Comparison of ENCODE assay signal across 8 cellular contexts in genomic region chr22:30635273-30636225, GRCh38. TPM values are rescaled to one million over a fixed set of nuclear protein-coding genes. Genes with fewer than 3 reads are reported as not detected.
DNase-seq lines count a peak whose midpoint lies in the region; ATAC-seq and TF ChIP-seq lines count a peak whose summit lies in the region.

SLC35E4 (plus strand) TSS chr22:30635781; CDS start chr22:30636451, 670 bp downstream.

- H3K27ac Mint-ChIP-seq in activated T-helper 1 cell treated with anti-CD3 and anti-CD28 coated beads, Interleukin-12 subunit alpha, Interleukin-12 subunit beta, Interleukin-2, Interleukin-4 antibody, amounts not matched to agents 30 ng/mL and 10 ng/mL and 1 ng/mL, durations not matched to agents 14 hours and 24 hours and 36 hours, result peak within 1 kb of the TSS; percentile 92
- H3K27ac Mint-ChIP-seq in naive thymus-derived CD8-positive, alpha-beta T cell, result peak within 1 kb of the TSS; percentile 61 to 95 (median 92)
- H3K27ac Mint-ChIP-seq in stimulated activated naive B cell treated with anti-CD40 and anti-IgM and Interleukin-4, amounts not matched to agents 10 μg/mL and 1 μg/mL and 100 μg/mL, for 72 hours, result peak within 1 kb of the TSS; percentile 95

- H3K9me3 Mint-ChIP-seq in activated T-helper 1 cell treated with anti-CD3 and anti-CD28 coated beads, Interleukin-12 subunit alpha, Interleukin-12 subunit beta, Interleukin-2, Interleukin-4 antibody, amounts not matched to agents 30 ng/mL and 10 ng/mL and 1 ng/mL, durations not matched to agents 14 hours and 24 hours and 36 hours, result no peaks in the 10 kb centered on the region
- H3K9me3 Mint-ChIP-seq in naive thymus-derived CD8-positive, alpha-beta T cell, result peaks cover 0 to 4% (median 0%) of the 10 kb centered on the region in 9 donors
- H3K9me3 Mint-ChIP-seq in stimulated activated naive B cell treated with anti-CD40 and anti-IgM and Interleukin-4, amounts not matched to agents 10 μg/mL and 1 μg/mL and 100 μg/mL, for 72 hours, result no peaks in the 10 kb centered on the region

- peaks cover 16% of the 10 kb centered on the region for H3K36me3 Mint-ChIP-seq in activated T-helper 1 cell treated with anti-CD3 and anti-CD28 coated beads, Interleukin-12 subunit alpha, Interleukin-12 subunit beta, Interleukin-2, Interleukin-4 antibody, amounts not matched to agents 30 ng/mL and 10 ng/mL and 1 ng/mL, durations not matched to agents 14 hours and 24 hours and 36 hours (ENCODE audit: low read depth)
- H3K36me3 Mint-ChIP-seq in naive thymus-derived CD8-positive, alpha-beta T cell, result peaks cover 0 to 7% (median 2%) of the 10 kb centered on the region in 3 donors
- peaks cover 1 to 5% of the 10 kb centered on the region in 2 donors for H3K36me3 Mint-ChIP-seq in stimulated activated naive B cell treated with anti-CD40 and anti-IgM and Interleukin-4, amounts not matched to agents 10 μg/mL and 1 μg/mL and 100 μg/mL, for 72 hours

- intact Hi-C loops in activated T-helper 1 cell treated with anti-CD3 and anti-CD28 coated beads, Interleukin-12 subunit alpha, Interleukin-12 subunit beta, Interleukin-2, Interleukin-4 antibody, amounts not matched to agents 30 ng/mL and 10 ng/mL and 1 ng/mL, durations not matched to agents 14 hours and 24 hours and 36 hours (cut with micrococcal nuclease), result loop anchor here (1.0 to 2.0 kb wide), 2 partner anchors 9 to 167 kb away; no protein-coding TSS in a partner anchor

- H3K27me3 Mint-ChIP-seq in activated T-helper 1 cell treated with anti-CD3 and anti-CD28 coated beads, Interleukin-12 subunit alpha, Interleukin-12 subunit beta, Interleukin-2, Interleukin-4 antibody, amounts not matched to agents 30 ng/mL and 10 ng/mL and 1 ng/mL, durations not matched to agents 14 hours and 24 hours and 36 hours (ENCODE audit: insufficient read depth), result no peaks in the 10 kb centered on the region
- no peaks in the 10 kb centered on the region for H3K27me3 Mint-ChIP-seq in naive thymus-derived CD8-positive, alpha-beta T cell
- H3K27me3 Mint-ChIP-seq in stimulated activated naive B cell treated with anti-CD40 and anti-IgM and Interleukin-4, amounts not matched to agents 10 μg/mL and 1 μg/mL and 100 μg/mL, for 72 hours, result no peaks in the 10 kb centered on the region

- peak within 1 kb of the TSS; percentile 85 for H3K4me3 Mint-ChIP-seq in activated T-helper 1 cell treated with anti-CD3 and anti-CD28 coated beads, Interleukin-12 subunit alpha, Interleukin-12 subunit beta, Interleukin-2, Interleukin-4 antibody, amounts not matched to agents 30 ng/mL and 10 ng/mL and 1 ng/mL, durations not matched to agents 14 hours and 24 hours and 36 hours
- H3K4me3 Mint-ChIP-seq in naive thymus-derived CD8-positive, alpha-beta T cell, result peak within 1 kb of the TSS; percentile 81 to 90 (median 88)
- H3K4me3 Mint-ChIP-seq in stimulated activated naive B cell treated with anti-CD40 and anti-IgM and Interleukin-4, amounts not matched to agents 10 μg/mL and 1 μg/mL and 100 μg/mL, for 72 hours, result peak within 1 kb of the TSS; percentile 87

- 0 out of 2 replicates have a peak, but pooled peaks have one; percentile 17 for TF ChIP-seq EP300 in Ishikawa (IDR thresholded peaks at IDR 0.05; ENCODE audit: borderline replicate concordance)

- POLR2A ChIA-PET in naive thymus-derived CD8-positive, alpha-beta T cell (lab: Charles Lee), result interaction anchor here (0.7 to 2.2 kb wide), 16 partner anchors 29 to 657 kb away, joined by 3 to 11 read pairs (median 4); partner anchors contain the start of genes DUSP18, OSBP2, PES1 and PIK3IP1

- DNase-seq in DMS153 (lab: John Stamatoyannopoulos, UW), result peak; percentile 80
- peak; percentile 92 for DNase-seq in activated T-helper 1 cell treated with anti-CD3 and anti-CD28 coated beads, Interleukin-12 subunit alpha, Interleukin-12 subunit beta, Interleukin-2, Interleukin-4 antibody, amounts not matched to agents 30 ng/mL and 10 ng/mL and 1 ng/mL, durations not matched to agents 14 hours and 24 hours and 36 hours (ENCODE audit: low spot score)
- DNase-seq in fibroblast of gingiva (ENCODE audit: low read depth), result peak; percentile 89
- peak; percentile 86 to 98 (median 92) for DNase-seq in naive thymus-derived CD8-positive, alpha-beta T cell
- peak; percentile 90 for DNase-seq in stimulated activated naive B cell treated with anti-CD40 and anti-IgM and Interleukin-4, amounts not matched to agents 10 μg/mL and 1 μg/mL and 100 μg/mL, for 72 hours

- peaks cover 29% of the 10 kb centered on the region for H3K4me1 Mint-ChIP-seq in activated T-helper 1 cell treated with anti-CD3 and anti-CD28 coated beads, Interleukin-12 subunit alpha, Interleukin-12 subunit beta, Interleukin-2, Interleukin-4 antibody, amounts not matched to agents 30 ng/mL and 10 ng/mL and 1 ng/mL, durations not matched to agents 14 hours and 24 hours and 36 hours (ENCODE audit: low read depth)
- H3K4me1 Mint-ChIP-seq in naive thymus-derived CD8-positive, alpha-beta T cell, result peaks cover 10 to 27% (median 24%) of the 10 kb centered on the region in 4 donors
- H3K4me1 Mint-ChIP-seq in stimulated activated naive B cell treated with anti-CD40 and anti-IgM and Interleukin-4, amounts not matched to agents 10 μg/mL and 1 μg/mL and 100 μg/mL, for 72 hours, result peaks cover 15 to 34% of the 10 kb centered on the region in 2 donors

- TF ChIP-seq RAD21 in Ishikawa (IDR thresholded peaks at IDR 0.05; ENCODE audit: low read depth), result no peak

- ATAC-seq in GM21529 (IDR thresholded peaks at IDR 0.05; ENCODE audit: unreplicated experiment), result peak; percentile 62
- peak; percentile 80 to 87 for ATAC-seq in naive thymus-derived CD8-positive, alpha-beta T cell
- peak; percentile 71 to 76 for ATAC-seq in stimulated activated naive B cell treated with anti-CD40 and anti-IgM and Interleukin-4, amounts not matched to agents 10 μg/mL and 1 μg/mL and 100 μg/mL, for 72 hours (replicated peaks)

TF ChIP-seq in Ishikawa, 13 proteins besides CTCF, POLR2A, EP300 and RAD21 (continues in another document):
- TF ChIP-seq TEAD4 (IDR thresholded peaks at IDR 0.05) (no peak), TAF1 (IDR thresholded peaks at IDR 0.05; ENCODE audit: low read depth) (peak; percentile 51; the same call in 1 of the 2 replicates), MAX (IDR thresholded peaks at IDR 0.05) (peak; percentile 55; the same call in 1 of the 2 replicates), CREB1 (IDR thresholded peaks at IDR 0.05; ENCODE audit: low read depth) (no peak), FOXM1 (IDR thresholded peaks at IDR 0.05; ENCODE audit: borderline replicate concordance, low read depth) (no peak), ZBTB7A (IDR thresholded peaks at IDR 0.05; ENCODE audit: low read depth) (peak; percentile 51), USF1 (IDR thresholded peaks at IDR 0.05) (peak; percentile 32; the same call in 1 of the 2 replicates), CEBPB (IDR thresholded peaks at IDR 0.05) (no peak), YY1 (IDR thresholded peaks at IDR 0.05; ENCODE audit: low read depth) (no peak), EGR1 (IDR thresholded peaks at IDR 0.05) (peak; percentile 70), NFIC (IDR thresholded peaks at IDR 0.05) (peak; percentile 66; the same call in 1 of the 2 replicates), TCF12 (IDR thresholded peaks at IDR 0.05; ENCODE audit: low read depth) (peak; percentile 44; the same call in 1 of the 2 replicates)

TF ChIP-seq in PFSK-1, 5 proteins besides CTCF, POLR2A, EP300 and RAD21:
- TF ChIP-seq SIN3A (IDR thresholded peaks at IDR 0.05; ENCODE audit: borderline replicate concordance, insufficient read depth, low read length) (no peak), POLR2AphosphoS5 (IDR thresholded peaks at IDR 0.05; ENCODE audit: low read depth, low read length) (peak; percentile 55), TAF1 (IDR thresholded peaks at IDR 0.05; ENCODE audit: borderline replicate concordance, insufficient read depth, low read length) (no peak), REST (IDR thresholded peaks at IDR 0.05; ENCODE audit: insufficient read depth in 1 of 2, low read depth in 2 of 2, low read length in 2 of 2) (0 out of 4 replicates have a peak, but pooled peaks of 1 of the 2 experiments have one; percentile 17), FOXP2 (optimal IDR thresholded peaks at IDR 0.05; ENCODE audit: borderline replicate concordance, extremely low read depth, extremely low read length, insufficient read depth) (no peak)

RNA-seq across cellular contexts. Expression of gene SLC35E4, which starts in this region (rescaled TPM):
- 8.4 TPM for polyA plus RNA-seq in PFSK-1 (2012; ENCODE audit: insufficient read length, low read depth)
- 8.2 and 8.3 TPM in 2 replicates for total RNA-seq in activated T-helper 1 cell treated with anti-CD3 and anti-CD28 coated beads, Interleukin-12 subunit alpha, Interleukin-12 subunit beta, Interleukin-2, Interleukin-4 antibody, amounts not matched to agents 30 ng/mL and 10 ng/mL and 1 ng/mL, durations not matched to agents 14 hours and 24 hours and 36 hours
- total RNA-seq in naive thymus-derived CD8-positive, alpha-beta T cell, result 1 to 10 TPM; 1.5 to 1.6 TPM
- under 1 TPM; 0.64 to 0.94 (median 0.94) TPM for polyA plus RNA-seq in naive thymus-derived CD8-positive, alpha-beta T cell

Comparison
In these comparisons a context has a peak if more than half of its experiments do, and no peak if none do; other contexts are left out.
1. Peak in every context shown above with its lines: DNase-seq and ATAC-seq.